10 cellular contexts compared by ENCODE assay signal in genomic region chr18:45449761-45450227, GRCh38.
DNase-seq lines count a peak whose midpoint lies in the region; ATAC-seq and TF ChIP-seq lines count a peak whose summit lies in the region.
"Had no signal": no experiment of that assay in that cellular context is flagged by ENCODE, and none has a peak within 500 bp of the region (broad histone marks: within the 10 kb centered on the region; RNA-seq: fewer than 3 reads in every experiment).

No MANE protein-coding gene starts in this region.

- H3K36me3 ChIP-seq in tibial nerve, result no peaks in the 10 kb centered on the region

- no peak for TF ChIP-seq CTCF in coronary artery (IDR thresholded peaks at IDR 0.05)
- no peak for TF ChIP-seq CTCF in tibial nerve (IDR thresholded peaks at IDR 0.05)

- no peaks in the 10 kb centered on the region for H3K27me3 ChIP-seq in tibial nerve

- WGBS in tibial nerve, 2 donors, result 37 to 38% methylated on average over 6 of the region's 6 CpGs

- no peak for TF ChIP-seq EP300 in tibial nerve (IDR thresholded peaks at IDR 0.05)

- TF ChIP-seq POLR2A in tibial nerve (IDR thresholded peaks at IDR 0.05), result no peak

- H3K4me1 ChIP-seq in tibial nerve, result peaks cover 0 to 15% (median 0%) of the 10 kb centered on the region in 4 donors

- H3K27ac ChIP-seq in coronary artery (peak overlapping the region; percentile 2 to 64), tibial nerve (peak overlapping the region; percentile 40 to 70 (median 50))

- ATAC-seq in HG03025 (IDR thresholded peaks at IDR 0.05; ENCODE audit: low FRiP score, unreplicated experiment), result no peak
- ATAC-seq: activated T-helper 17 cell treated with anti-CD3 and anti-CD28 coated beads, Interleukin-2, amount 50 U/mL, for 72 hours had no signal

- peak; percentile 15 for DNase-seq in NCI-H2029 (lab: John Stamatoyannopoulos, UW)
- no peak for DNase-seq in NCI-H2029 treated with DMSO at 0.1 percent for 48 hours (lab: John Stamatoyannopoulos, UW)
- DNase-seq in coronary artery (ENCODE audit: low spot score), result no peak
- peak; percentile 35 for DNase-seq in midbrain (lab: John Stamatoyannopoulos, UW)
- DNase-seq in tibial nerve (ENCODE audit: low spot score in 2 of 2), result peak; percentile 47 to 69
- no peak for DNase-seq in DMS114 treated with DMSO at 0.1 percent for 48 hours (lab: John Stamatoyannopoulos, UW; ENCODE audit: unreplicated experiment)
- no peak for DNase-seq in NCI-H774 (lab: John Stamatoyannopoulos, UW)
- DNase-seq: KBM-7 had no signal

- H3K9me3 ChIP-seq in tibial nerve, result peaks cover 0 to 3% (median 0%) of the 10 kb centered on the region in 4 donors

- H3K4me3 ChIP-seq in coronary artery (no peak overlapping the region), tibial nerve (no peak overlapping the region)

Comparison
In these comparisons a context has a peak if more than half of its experiments do, and no peak if none do; other contexts are left out.
1. DNase-seq: peak in NCI-H2029 (single experiment), midbrain (single experiment) and tibial nerve (2 of 2); none in NCI-H2029 treated with DMSO at 0.1 percent for 48 hours (single experiment), coronary artery (single experiment), DMS114 treated with DMSO at 0.1 percent for 48 hours (single experiment) and NCI-H774 (single experiment).